ENCODE assay signal across 10 cellular contexts in genomic region chr15:74964794-74965193, GRCh38. TPM values are rescaled to one million over a fixed set of nuclear protein-coding genes. Genes with fewer than 3 reads are reported as not detected.
DNase-seq lines count a peak whose midpoint lies in the region; ATAC-seq lines count a peak whose summit lies in the region.
"Had no signal": no experiment of that assay in that cellular context is flagged by ENCODE, and none has a peak within 500 bp of the region (broad histone marks: within the 10 kb centered on the region; RNA-seq: fewer than 3 reads in every experiment).

No MANE protein-coding gene starts in this region.

- DNase-seq in EL (peak; percentile 65), NCI-H82 treated with DMSO at 0.1 percent for 48 hours (lab: John Stamatoyannopoulos, UW; ENCODE audit: unreplicated experiment) (peak; percentile 10), dermis microvascular lymphatic vessel endothelial cell (ENCODE audit: low read depth in 2 of 2) (peak; percentile 91 to 93), myocyte (ENCODE audit: low read depth) (peak; percentile 44), hypothalamus (lab: John Stamatoyannopoulos, UW) (no peak)
- DNase-seq: activated CD4-positive, alpha-beta T cell treated with anti-CD3 and anti-CD28 coated beads for 36 hours; DND-41 had no signal

- no peak for ATAC-seq in GM21423 (IDR thresholded peaks at IDR 0.05; ENCODE audit: unreplicated experiment)
- ATAC-seq in HG03520 (IDR thresholded peaks at IDR 0.05; ENCODE audit: unreplicated experiment) = no peak
- ATAC-seq in GM19395 (IDR thresholded peaks at IDR 0.05; ENCODE audit: unreplicated experiment) = no peak
- ATAC-seq: activated CD4-positive, alpha-beta T cell treated with anti-CD3 and anti-CD28 coated beads for 36 hours had no signal

RNA-seq across cellular contexts. Expression of gene RPP25, which starts 8.2 kb away (rescaled TPM):
- 20.0 and 45.1 TPM in 2 replicates for total RNA-seq in dermis microvascular lymphatic vessel endothelial cell
- total RNA-seq in myocyte = 2.6 and 3.2 TPM in 2 replicates
- 0.90 TPM for polyA plus RNA-seq in myocyte (2012)

RNA-seq across cellular contexts. Expression of gene COX5A, which starts 26.9 kb away (rescaled TPM):
- total RNA-seq in dermis microvascular lymphatic vessel endothelial cell (57.8 and 82.1 TPM in 2 replicates), myocyte (140 and 153 TPM in 2 replicates)
- polyA plus RNA-seq in myocyte (2012) = 229 TPM

RNA-seq across cellular contexts. Expression of gene SCAMP5, which starts 30.6 kb away (rescaled TPM):
- total RNA-seq in dermis microvascular lymphatic vessel endothelial cell (13.1 and 18.1 TPM in 2 replicates), myocyte (0.56 and 1.6 TPM in 2 replicates)
- polyA plus RNA-seq in myocyte (2012) = 3.7 TPM

RNA-seq across cellular contexts. Expression of gene FAM219B, which starts 58.1 kb away (rescaled TPM):
- 29.8 and 48.0 TPM in 2 replicates for total RNA-seq in dermis microvascular lymphatic vessel endothelial cell
- total RNA-seq in myocyte = 111 and 113 TPM in 2 replicates
- polyA plus RNA-seq in myocyte (2012) = 73.0 TPM

RNA-seq across cellular contexts. Expression of gene PPCDC, which starts 58.6 kb away (rescaled TPM):
- total RNA-seq in dermis microvascular lymphatic vessel endothelial cell (9.6 and 11.6 TPM in 2 replicates), myocyte (7.5 and 15.2 TPM in 2 replicates)
- polyA plus RNA-seq in myocyte (2012) = 8.4 TPM

Comparison
In these comparisons a context has a peak if more than half of its experiments do, and no peak if none do; other contexts are left out.
1. DNase-seq: peak in EL (single experiment), NCI-H82 treated with DMSO at 0.1 percent for 48 hours (single experiment), dermis microvascular lymphatic vessel endothelial cell (2 of 2) and myocyte (single experiment); none in hypothalamus (0 of 51).